1 cellular context compared by ENCODE assay signal in genomic region chr7:91759205-91759863, GRCh38.
TF ChIP-seq lines count a peak whose summit lies in the region.

No MANE protein-coding gene starts in this region.

TF ChIP-seq in K562, 482 proteins besides CTCF, POLR2A, EP300 and RAD21 (continued from another document):
- TF ChIP-seq CUX1 (CRISPR knock-in tag; IDR thresholded peaks at IDR 0.05) (no peak), SPI1 (IDR thresholded peaks at IDR 0.05; ENCODE audit: borderline replicate concordance, low read depth, low read length) (no peak), CHD4 (IDR thresholded peaks at IDR 0.05; ENCODE audit: insufficient read depth, insufficient replicate concordance, low read depth, low read length, poor library complexity, severe bottlenecking) (no peak), ZNF785 (CRISPR knock-in tag; IDR thresholded peaks at IDR 0.05) (no peak), EGR1 (conservative IDR thresholded peaks at IDR 0.05) (no peak), FOXJ2 (tag; IDR thresholded peaks at IDR 0.05) (peak; percentile 86), PHB (CRISPR knock-in tag; IDR thresholded peaks at IDR 0.05) (no peak), TAF1 (IDR thresholded peaks at IDR 0.05; ENCODE audit: control insufficient read depth, extremely low read depth, insufficient read depth, low read length, severe bottlenecking) (no peak), LEF1 (IDR thresholded peaks at IDR 0.05) (peak; percentile 18; the same call in 1 of the 2 replicates), RBM39 (optimal IDR thresholded peaks at IDR 0.05; ENCODE audit: low read depth, low read length) (no peak), PHB2 (IDR thresholded peaks at IDR 0.05; ENCODE audit: low read depth) (no peak), CBFA2T2 (conservative IDR thresholded peaks at IDR 0.05) (no peak), CCAR2 (IDR thresholded peaks at IDR 0.05; ENCODE audit: low read depth, low read length) (no peak), NFE2 (IDR thresholded peaks at IDR 0.05; ENCODE audit: low read depth) (0 out of 2 replicates have a peak, but pooled peaks have one; percentile 32), POLR3A (IDR thresholded peaks at IDR 0.05; ENCODE audit: borderline replicate concordance, extremely low read depth, insufficient read depth, insufficient read length) (no peak), ZNF696 (CRISPR knock-in tag; conservative IDR thresholded peaks at IDR 0.05) (no peak), TRIM25 (IDR thresholded peaks at IDR 0.05; ENCODE audit: borderline replicate concordance) (no peak), ZNF507 (tag; conservative IDR thresholded peaks at IDR 0.05) (no peak), ZNF274 (IDR thresholded peaks at IDR 0.05; ENCODE audit: borderline replicate concordance, low read depth, low read length) (no peak), AFF1 (IDR thresholded peaks at IDR 0.05; ENCODE audit: low read depth in 1 of 2, partially characterized antibody in 2 of 2) (no peak), NR3C1 (CRISPR knock-in tag; IDR thresholded peaks at IDR 0.05) (no peak), MEIS2 (IDR thresholded peaks at IDR 0.05; ENCODE audit: partially characterized antibody) (peak; percentile 6), TCF7L2 (IDR thresholded peaks at IDR 0.05; ENCODE audit: low read depth, low read length) (no peak), FOXA3 (CRISPR knock-in tag; conservative IDR thresholded peaks at IDR 0.05 in 1 of 2, IDR thresholded peaks at IDR 0.05 in 1 of 2) (peak in 1 of 2 experiments; percentile 92; a peak in 2 of 4 replicates), ZNF583 (CRISPR knock-in tag; IDR thresholded peaks at IDR 0.05) (no peak), HNRNPH1 (optimal IDR thresholded peaks at IDR 0.05; ENCODE audit: low read depth, low read length) (no peak), TEAD1 (CRISPR knock-in tag; IDR thresholded peaks at IDR 0.05) (no peak), ZNF717 (CRISPR knock-in tag; IDR thresholded peaks at IDR 0.05) (no peak), PHF20 (IDR thresholded peaks at IDR 0.05; ENCODE audit: partially characterized antibody) (no peak), MCM3 (IDR thresholded peaks at IDR 0.05) (no peak), FOXK2 (conservative IDR thresholded peaks at IDR 0.05 in 1 of 2, IDR thresholded peaks at IDR 0.05 in 1 of 2; ENCODE audit: low read depth in 2 of 2) (peak; percentile 84 to 88), PHF8 (IDR thresholded peaks at IDR 0.05; ENCODE audit: borderline replicate concordance, low read length) (peak; percentile 18; the same call in 1 of the 2 replicates), ZNF644 (tag; IDR thresholded peaks at IDR 0.05; ENCODE audit: low read depth) (no peak)
- TF ChIP-seq, protein P1, sequence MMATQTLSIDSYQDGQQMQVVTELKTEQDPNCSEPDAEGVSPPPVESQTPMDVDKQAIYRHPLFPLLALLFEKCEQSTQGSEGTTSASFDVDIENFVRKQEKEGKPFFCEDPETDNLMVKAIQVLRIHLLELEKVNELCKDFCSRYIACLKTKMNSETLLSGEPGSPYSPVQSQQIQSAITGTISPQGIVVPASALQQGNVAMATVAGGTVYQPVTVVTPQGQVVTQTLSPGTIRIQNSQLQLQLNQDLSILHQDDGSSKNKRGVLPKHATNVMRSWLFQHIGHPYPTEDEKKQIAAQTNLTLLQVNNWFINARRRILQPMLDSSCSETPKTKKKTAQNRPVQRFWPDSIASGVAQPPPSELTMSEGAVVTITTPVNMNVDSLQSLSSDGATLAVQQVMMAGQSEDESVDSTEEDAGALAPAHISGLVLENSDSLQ (IDR thresholded peaks at IDR 0.05): 0 out of 2 replicates have a peak, but pooled peaks have one; percentile 17
- TF ChIP-seq, protein P2, sequence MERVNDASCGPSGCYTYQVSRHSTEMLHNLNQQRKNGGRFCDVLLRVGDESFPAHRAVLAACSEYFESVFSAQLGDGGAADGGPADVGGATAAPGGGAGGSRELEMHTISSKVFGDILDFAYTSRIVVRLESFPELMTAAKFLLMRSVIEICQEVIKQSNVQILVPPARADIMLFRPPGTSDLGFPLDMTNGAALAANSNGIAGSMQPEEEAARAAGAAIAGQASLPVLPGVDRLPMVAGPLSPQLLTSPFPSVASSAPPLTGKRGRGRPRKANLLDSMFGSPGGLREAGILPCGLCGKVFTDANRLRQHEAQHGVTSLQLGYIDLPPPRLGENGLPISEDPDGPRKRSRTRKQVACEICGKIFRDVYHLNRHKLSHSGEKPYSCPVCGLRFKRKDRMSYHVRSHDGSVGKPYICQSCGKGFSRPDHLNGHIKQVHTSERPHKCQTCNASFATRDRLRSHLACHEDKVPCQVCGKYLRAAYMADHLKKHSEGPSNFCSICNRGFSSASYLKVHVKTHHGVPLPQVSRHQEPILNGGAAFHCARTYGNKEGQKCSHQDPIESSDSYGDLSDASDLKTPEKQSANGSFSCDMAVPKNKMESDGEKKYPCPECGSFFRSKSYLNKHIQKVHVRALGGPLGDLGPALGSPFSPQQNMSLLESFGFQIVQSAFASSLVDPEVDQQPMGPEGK (CRISPR knock-in tag; IDR thresholded peaks at IDR 0.05; ENCODE audit: borderline replicate concordance): no peak
- TF ChIP-seq, protein P3, sequence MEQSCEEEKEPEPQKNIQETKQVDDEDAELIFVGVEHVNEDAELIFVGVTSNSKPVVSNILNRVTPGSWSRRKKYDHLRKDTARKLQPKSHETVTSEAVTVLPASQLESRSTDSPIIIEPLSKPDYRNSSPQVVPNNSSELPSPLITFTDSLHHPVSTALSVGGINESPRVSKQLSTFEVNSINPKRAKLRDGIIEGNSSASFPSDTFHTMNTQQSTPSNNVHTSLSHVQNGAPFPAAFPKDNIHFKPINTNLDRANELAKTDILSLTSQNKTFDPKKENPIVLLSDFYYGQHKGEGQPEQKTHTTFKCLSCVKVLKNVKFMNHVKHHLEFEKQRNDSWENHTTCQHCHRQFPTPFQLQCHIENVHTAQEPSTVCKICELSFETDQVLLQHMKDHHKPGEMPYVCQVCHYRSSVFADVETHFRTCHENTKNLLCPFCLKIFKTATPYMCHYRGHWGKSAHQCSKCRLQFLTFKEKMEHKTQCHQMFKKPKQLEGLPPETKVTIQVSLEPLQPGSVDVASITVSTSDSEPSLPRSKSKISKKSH (CRISPR knock-in tag; IDR thresholded peaks at IDR 0.05): no peak
- TF ChIP-seq, protein P4, sequence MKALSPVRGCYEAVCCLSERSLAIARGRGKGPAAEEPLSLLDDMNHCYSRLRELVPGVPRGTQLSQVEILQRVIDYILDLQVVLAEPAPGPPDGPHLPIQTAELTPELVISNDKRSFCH (CRISPR knock-in tag; IDR thresholded peaks at IDR 0.05): no peak
- TF ChIP-seq, protein P4 (tag; IDR thresholded peaks at IDR 0.05): no peak
TF ChIP-seq in K562: peak in this region for 9.
